ENCODE assay signal across 1 cellular context in the genomic region with DNA sequence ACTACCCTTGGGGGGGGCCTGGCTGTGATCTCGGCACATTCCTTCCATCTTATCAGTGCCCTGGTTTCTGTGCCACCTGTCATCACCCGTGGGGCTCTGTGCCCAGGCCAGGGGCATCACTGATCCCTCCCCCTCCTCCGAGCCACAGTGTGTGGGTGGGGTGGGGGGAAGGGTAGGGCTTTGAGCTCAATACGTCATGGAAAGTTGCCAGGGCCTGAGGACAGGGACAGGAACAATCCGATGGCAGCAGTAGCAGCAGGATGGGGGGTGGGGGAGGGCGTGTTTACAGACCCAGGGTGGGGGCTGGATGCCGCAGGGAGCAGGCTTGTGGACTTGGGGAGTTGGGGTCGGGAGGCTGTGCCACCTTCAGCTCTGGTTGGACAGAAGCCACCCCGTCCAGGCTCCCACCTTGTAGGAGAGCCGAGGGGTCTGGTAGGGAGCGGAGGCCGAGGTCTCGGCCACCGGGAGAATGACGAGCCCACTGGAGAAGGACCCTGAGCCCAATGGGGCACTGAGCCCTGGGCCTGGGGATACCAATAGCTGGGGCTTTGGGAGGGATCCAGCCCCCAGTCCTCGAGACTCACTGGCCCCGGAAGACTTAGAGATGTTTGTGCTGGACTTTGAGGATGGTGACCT.
TF ChIP-seq lines count a peak whose summit lies in the region.

No MANE protein-coding gene starts in this region.

TF ChIP-seq in HepG2, 621 proteins besides CTCF, POLR2A, EP300 and RAD21:
- TF ChIP-seq FOXO1 (CRISPR knock-in tag; IDR thresholded peaks at IDR 0.05) (no peak), TCF12 (IDR thresholded peaks at IDR 0.05) (no peak), TCF12 (CRISPR knock-in tag; IDR thresholded peaks at IDR 0.05) (no peak), DMAP1 (CRISPR knock-in tag; IDR thresholded peaks at IDR 0.05) (no peak), HNRNPL (IDR thresholded peaks at IDR 0.05; ENCODE audit: low read depth, low read length) (peak; percentile 42; the same call in 1 of the 2 replicates), ZSCAN22 (CRISPR knock-in tag; IDR thresholded peaks at IDR 0.05) (peak; percentile 79; the same call in 1 of the 2 replicates), CREB1 (IDR thresholded peaks at IDR 0.05) (peak; percentile 33; the same call in 1 of the 2 replicates), CREB1 (CRISPR knock-in tag; IDR thresholded peaks at IDR 0.05) (no peak)
- TF ChIP-seq, protein P1, sequence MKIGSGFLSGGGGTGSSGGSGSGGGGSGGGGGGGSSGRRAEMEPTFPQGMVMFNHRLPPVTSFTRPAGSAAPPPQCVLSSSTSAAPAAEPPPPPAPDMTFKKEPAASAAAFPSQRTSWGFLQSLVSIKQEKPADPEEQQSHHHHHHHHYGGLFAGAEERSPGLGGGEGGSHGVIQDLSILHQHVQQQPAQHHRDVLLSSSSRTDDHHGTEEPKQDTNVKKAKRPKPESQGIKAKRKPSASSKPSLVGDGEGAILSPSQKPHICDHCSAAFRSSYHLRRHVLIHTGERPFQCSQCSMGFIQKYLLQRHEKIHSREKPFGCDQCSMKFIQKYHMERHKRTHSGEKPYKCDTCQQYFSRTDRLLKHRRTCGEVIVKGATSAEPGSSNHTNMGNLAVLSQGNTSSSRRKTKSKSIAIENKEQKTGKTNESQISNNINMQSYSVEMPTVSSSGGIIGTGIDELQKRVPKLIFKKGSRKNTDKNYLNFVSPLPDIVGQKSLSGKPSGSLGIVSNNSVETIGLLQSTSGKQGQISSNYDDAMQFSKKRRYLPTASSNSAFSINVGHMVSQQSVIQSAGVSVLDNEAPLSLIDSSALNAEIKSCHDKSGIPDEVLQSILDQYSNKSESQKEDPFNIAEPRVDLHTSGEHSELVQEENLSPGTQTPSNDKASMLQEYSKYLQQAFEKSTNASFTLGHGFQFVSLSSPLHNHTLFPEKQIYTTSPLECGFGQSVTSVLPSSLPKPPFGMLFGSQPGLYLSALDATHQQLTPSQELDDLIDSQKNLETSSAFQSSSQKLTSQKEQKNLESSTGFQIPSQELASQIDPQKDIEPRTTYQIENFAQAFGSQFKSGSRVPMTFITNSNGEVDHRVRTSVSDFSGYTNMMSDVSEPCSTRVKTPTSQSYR (CRISPR knock-in tag; IDR thresholded peaks at IDR 0.05; ENCODE audit: borderline replicate concordance) = peak; percentile 56; the same call in 1 of the 2 replicates
- TF ChIP-seq, protein P2, sequence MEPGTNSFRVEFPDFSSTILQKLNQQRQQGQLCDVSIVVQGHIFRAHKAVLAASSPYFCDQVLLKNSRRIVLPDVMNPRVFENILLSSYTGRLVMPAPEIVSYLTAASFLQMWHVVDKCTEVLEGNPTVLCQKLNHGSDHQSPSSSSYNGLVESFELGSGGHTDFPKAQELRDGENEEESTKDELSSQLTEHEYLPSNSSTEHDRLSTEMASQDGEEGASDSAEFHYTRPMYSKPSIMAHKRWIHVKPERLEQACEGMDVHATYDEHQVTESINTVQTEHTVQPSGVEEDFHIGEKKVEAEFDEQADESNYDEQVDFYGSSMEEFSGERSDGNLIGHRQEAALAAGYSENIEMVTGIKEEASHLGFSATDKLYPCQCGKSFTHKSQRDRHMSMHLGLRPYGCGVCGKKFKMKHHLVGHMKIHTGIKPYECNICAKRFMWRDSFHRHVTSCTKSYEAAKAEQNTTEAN (CRISPR knock-in tag; conservative IDR thresholded peaks at IDR 0.05) = no peak
- TF ChIP-seq, protein P3, sequence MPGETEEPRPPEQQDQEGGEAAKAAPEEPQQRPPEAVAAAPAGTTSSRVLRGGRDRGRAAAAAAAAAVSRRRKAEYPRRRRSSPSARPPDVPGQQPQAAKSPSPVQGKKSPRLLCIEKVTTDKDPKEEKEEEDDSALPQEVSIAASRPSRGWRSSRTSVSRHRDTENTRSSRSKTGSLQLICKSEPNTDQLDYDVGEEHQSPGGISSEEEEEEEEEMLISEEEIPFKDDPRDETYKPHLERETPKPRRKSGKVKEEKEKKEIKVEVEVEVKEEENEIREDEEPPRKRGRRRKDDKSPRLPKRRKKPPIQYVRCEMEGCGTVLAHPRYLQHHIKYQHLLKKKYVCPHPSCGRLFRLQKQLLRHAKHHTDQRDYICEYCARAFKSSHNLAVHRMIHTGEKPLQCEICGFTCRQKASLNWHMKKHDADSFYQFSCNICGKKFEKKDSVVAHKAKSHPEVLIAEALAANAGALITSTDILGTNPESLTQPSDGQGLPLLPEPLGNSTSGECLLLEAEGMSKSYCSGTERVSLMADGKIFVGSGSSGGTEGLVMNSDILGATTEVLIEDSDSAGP (CRISPR knock-in tag; IDR thresholded peaks at IDR 0.05; ENCODE audit: borderline replicate concordance) = peak; percentile 58; the same call in 1 of the 2 replicates
